ENCODE assay signal across 22 cellular contexts in genomic region chr3:52827441-52827840, GRCh38. TPM values are rescaled to one million over a fixed set of nuclear protein-coding genes. Genes with fewer than 3 reads are reported as not detected.
DNase-seq lines count a peak whose midpoint lies in the region; ATAC-seq and TF ChIP-seq lines count a peak whose summit lies in the region.
"Had no signal": no experiment of that assay in that cellular context is flagged by ENCODE, and none has a peak within 500 bp of the region (broad histone marks: within the 10 kb centered on the region; RNA-seq: fewer than 3 reads in every experiment).

No MANE protein-coding gene starts in this region.

- no peaks in the 10 kb centered on the region for H3K27me3 ChIP-seq in SJCRH30
- no peaks in the 10 kb centered on the region for H3K27me3 ChIP-seq in gastrocnemius medialis
- H3K27me3 ChIP-seq: Peyer's patch, sigmoid colon had no signal

- TF ChIP-seq CTCF in HFFc6 (IDR thresholded peaks at IDR 0.05) (no peak), fibroblast of pulmonary artery (IDR thresholded peaks at IDR 0.05; ENCODE audit: low read length, missing control alignments) (no peak), gastrocnemius medialis (IDR thresholded peaks at IDR 0.05 in 4 of 5, conservative IDR thresholded peaks at IDR 0.05 in 1 of 5) (no peak)

- H3K4me3 Mint-ChIP-seq in HFFc6: no peak overlapping the region
- H3K4me3 Mint-ChIP-seq: CD4-positive, alpha-beta memory T cell; neural crest cell; type B pancreatic cell had no signal

- H3K27me3 Mint-ChIP-seq in HFFc6 (ENCODE audit: insufficient read depth): peaks cover 14% of the 10 kb centered on the region
- H3K27me3 Mint-ChIP-seq: CD4-positive, alpha-beta memory T cell; type B pancreatic cell had no signal

- H3K4me3 ChIP-seq in SJCRH30: no peak overlapping the region
- H3K4me3 ChIP-seq in fibroblast of pulmonary artery (replicated peaks; ENCODE audit: low read depth, low read length): no peak overlapping the region
- no peak overlapping the region for H3K4me3 ChIP-seq in gastrocnemius medialis
- H3K4me3 ChIP-seq: Peyer's patch, sigmoid colon had no signal

- H3K4me1 ChIP-seq in SJCRH30 (peaks cover 30% of the 10 kb centered on the region), gastrocnemius medialis (peaks cover 26 to 27% of the 10 kb centered on the region in 2 donors)
- H3K4me1 ChIP-seq: Peyer's patch had no signal

- no peaks in the 10 kb centered on the region for H3K9me3 Mint-ChIP-seq in HFFc6
- H3K9me3 Mint-ChIP-seq: CD4-positive, alpha-beta memory T cell; neural crest cell; type B pancreatic cell had no signal

- DNase-seq in HFFc6: peak; percentile 10
- peak; percentile 63 to 69 for DNase-seq in SJCRH30
- peak; percentile 24 for DNase-seq in fibroblast of pulmonary artery (ENCODE audit: low read depth)
- DNase-seq in gastrocnemius medialis: peak; percentile 47 to 53
- no peak for DNase-seq in NCI-H524 treated with DMSO at 0.1 percent for 48 hours (lab: John Stamatoyannopoulos, UW)
- DNase-seq in NCI-H146 (lab: John Stamatoyannopoulos, UW): no peak
- DNase-seq: activated CD8-positive, alpha-beta memory T cell treated with anti-CD3 and anti-CD28 coated beads, Interleukin-2, amount 50 U/mL, for 48 hours; activated naive CD4-positive, alpha-beta T cell treated with anti-CD3 and anti-CD28 coated beads, Interleukin-2, amount 50 U/mL, for 16 hours; CD4-positive, alpha-beta memory T cell; GDM1; mammary epithelial cell; NCI-H1417 treated with DMSO at 0.1 percent for 48 hours; Peyer's patch; sigmoid colon; stimulated activated CD4-positive, alpha-beta T cell treated with anti-CD3 and anti-CD28 coated beads, Interleukin-4, amount 100 ng/mL, for 24 hours; T-helper 1 cell had no signal

- TF ChIP-seq POLR2A in gastrocnemius medialis (IDR thresholded peaks at IDR 0.05): peak in 1 of 2 donors; percentile 12

- H3K27ac ChIP-seq in SJCRH30: 0 out of 2 replicates have a peak overlapping the region, but pooled peaks have one; percentile 25
- H3K27ac ChIP-seq in gastrocnemius medialis: peak overlapping the region; percentile 51 to 96 (median 74)
- H3K27ac ChIP-seq: Peyer's patch, sigmoid colon had no signal

- H3K4me1 Mint-ChIP-seq in HFFc6 (ENCODE audit: low read depth): peaks cover 22% of the 10 kb centered on the region
- H3K4me1 Mint-ChIP-seq: CD4-positive, alpha-beta memory T cell had no signal

- H3K9me3 ChIP-seq in SJCRH30 (replicated peaks) (no peaks in the 10 kb centered on the region), gastrocnemius medialis (no peaks in the 10 kb centered on the region)
- H3K9me3 ChIP-seq: Peyer's patch, sigmoid colon had no signal

- ATAC-seq in gastrocnemius medialis (peak in 1 of 2 donors; percentile 32), GM21515 (IDR thresholded peaks at IDR 0.05; ENCODE audit: unreplicated experiment) (no peak)
- ATAC-seq: activated CD4-positive, CD25-positive, alpha-beta regulatory T cell treated with anti-CD3 and anti-CD28 coated beads, Interleukin-2, amount 50 U/mL, for 24 hours; esophagus mucosa had no signal

- H3K36me3 ChIP-seq in SJCRH30: no peaks in the 10 kb centered on the region
- H3K36me3 ChIP-seq in gastrocnemius medialis: peaks cover 0 to 78% of the 10 kb centered on the region in 2 donors
- H3K36me3 ChIP-seq: Peyer's patch had no signal

- no peaks in the 10 kb centered on the region for H3K36me3 Mint-ChIP-seq in HFFc6 (ENCODE audit: low read depth)
- H3K36me3 Mint-ChIP-seq: type B pancreatic cell had no signal

- in situ Hi-C loops in gastrocnemius medialis (cut with MboI; ENCODE audit: low sequenced_read_pairs in 4 of 4): no loop called here

- intact Hi-C loops in gastrocnemius medialis (cut with DNase I; ENCODE audit: low total_unique reads): no loop called here

- H3K27ac Mint-ChIP-seq in HFFc6: no peak overlapping the region
- H3K27ac Mint-ChIP-seq: CD4-positive, alpha-beta memory T cell; type B pancreatic cell had no signal

RNA-seq across cellular contexts. Expression of gene ITIH4, which starts 3.0 kb away (rescaled TPM):
- 1 to 10 TPM in 2 of 6 experiments, under 1 TPM in 4; 0.55 to 2.4 (median 0.79) TPM for total RNA-seq in HFFc6 (2021; fragmentation: NEBNext Ultra II Directional; extraction: Animal tissue kit (Norgen Biotek cat#: 25700))
- total RNA-seq in SJCRH30 (2014; rRNA removed; shearing (Covaris generic)): 0.71 TPM in 1 of 2 replicates, not detected in the other
- total RNA-seq in gastrocnemius medialis: 10 to 100 TPM in 3 of 4 donors, 1 to 10 TPM in 1; 3.5 to 20.4 (median 12.7) TPM

RNA-seq across cellular contexts. Expression of gene MUSTN1, which starts 7.4 kb away (rescaled TPM):
- under 1 TPM in 1 of 6 experiments, not detected in 5; 0.39 TPM for total RNA-seq in HFFc6 (2021; fragmentation: NEBNext Ultra II Directional; extraction: Animal tissue kit (Norgen Biotek cat#: 25700))
- total RNA-seq in SJCRH30 (2014; rRNA removed; shearing (Covaris generic)): 35.7 and 38.6 TPM in 2 replicates
- 1,000 to 10,000 TPM in 1 of 4 donors, 100 to 1,000 TPM in 3; 218 to 2,149 (median 412) TPM for total RNA-seq in gastrocnemius medialis
- total RNA-seq: mammary epithelial cell had no signal

RNA-seq across cellular contexts. Expression of gene ITIH3, which starts 32.8 kb away (rescaled TPM):
- total RNA-seq in HFFc6 (2021; fragmentation: NEBNext Ultra II Directional; extraction: Animal tissue kit (Norgen Biotek cat#: 25700)): 1 to 10 TPM in 1 of 6 experiments, under 1 TPM in 5; 0.59 to 1.3 (median 0.70) TPM
- total RNA-seq in SJCRH30 (2014; rRNA removed; shearing (Covaris generic)): 0.28 TPM in 1 of 2 replicates, not detected in the other
- 1 to 10 TPM in 2 of 4 donors, under 1 TPM in 2; 0.66 to 3.1 (median 1.5) TPM for total RNA-seq in gastrocnemius medialis
- total RNA-seq: CD4-positive, alpha-beta memory T cell; mammary epithelial cell; NCI-H460; neural crest cell had no signal

RNA-seq across cellular contexts. Expression of gene ITIH1, which starts 50.0 kb away (rescaled TPM):
- total RNA-seq in HFFc6 (2021; fragmentation: NEBNext Ultra II Directional; extraction: Animal tissue kit (Norgen Biotek cat#: 25700)): not detected
- total RNA-seq in SJCRH30 (2014; rRNA removed; shearing (Covaris generic)): 0.04 TPM in 1 of 2 replicates, not detected in the other
- total RNA-seq in gastrocnemius medialis: 1 to 10 TPM in 1 of 4 donors, under 1 TPM in 1, not detected in 2; 0.72 to 2.1 TPM
- total RNA-seq: CD4-positive, alpha-beta memory T cell; mammary epithelial cell; NCI-H460; neural crest cell; Peyer's patch; sigmoid colon had no signal

RNA-seq across cellular contexts. Expression of gene NEK4, which starts 56.7 kb away (rescaled TPM):
- 10 to 100 TPM; 19.9 to 25.0 (median 21.7) TPM for total RNA-seq in HFFc6 (2021; fragmentation: NEBNext Ultra II Directional; extraction: Animal tissue kit (Norgen Biotek cat#: 25700))
- total RNA-seq in SJCRH30 (2014; rRNA removed; shearing (Covaris generic)): 23.3 and 24.1 TPM in 2 replicates
- total RNA-seq in gastrocnemius medialis: 10 to 100 TPM; 16.4 to 25.6 (median 22.4) TPM

Comparison
In these comparisons a context has a peak if more than half of its experiments do, and no peak if none do; other contexts are left out.
1. DNase-seq: peak in HFFc6 (single experiment), SJCRH30 (2 of 2), fibroblast of pulmonary artery (single experiment) and gastrocnemius medialis (2 of 2); none in NCI-H524 treated with DMSO at 0.1 percent for 48 hours (single experiment) and NCI-H146 (single experiment).
2. RNA of gene MUSTN1, which starts 7.4 kb away (total RNA-seq): 218 to 2,149 TPM in gastrocnemius medialis and 35.7 to 38.6 TPM in SJCRH30; 0.39 TPM in HFFc6; every median in the first group is over 10 times any median in the second.